8 cellular contexts compared by ENCODE assay signal in genomic region chr20:46084805-46085792, GRCh38. TPM values are rescaled to one million over a fixed set of nuclear protein-coding genes. Genes with fewer than 3 reads are reported as not detected.
DNase-seq lines count a peak whose midpoint lies in the region; ATAC-seq lines count a peak whose summit lies in the region.

No MANE protein-coding gene starts in this region.

- H3K4me3 Mint-ChIP-seq in naive thymus-derived CD8-positive, alpha-beta T cell = peak overlapping the region in 7 of 10 donors; percentile 1 to 39 (median 12)

- no peaks in the 10 kb centered on the region for H3K27me3 Mint-ChIP-seq in naive thymus-derived CD8-positive, alpha-beta T cell

- peaks cover 0 to 16% (median 0%) of the 10 kb centered on the region in 3 donors for H3K36me3 Mint-ChIP-seq in naive thymus-derived CD8-positive, alpha-beta T cell

- H3K27ac Mint-ChIP-seq in naive thymus-derived CD8-positive, alpha-beta T cell = peak overlapping the region in 1 of 10 donors; percentile 22

- H3K9me3 Mint-ChIP-seq in naive thymus-derived CD8-positive, alpha-beta T cell = no peaks in the 10 kb centered on the region

- POLR2A ChIA-PET in naive thymus-derived CD8-positive, alpha-beta T cell (lab: Charles Lee) = no interaction called here

- H3K4me1 Mint-ChIP-seq in naive thymus-derived CD8-positive, alpha-beta T cell = peaks cover 38 to 93% (median 76%) of the 10 kb centered on the region in 4 donors

- DNase-seq in DMS153 treated with DMSO at 0.1 percent for 48 hours (lab: John Stamatoyannopoulos, UW; ENCODE audit: unreplicated experiment) (peak; percentile 60), NCI-H1105 treated with DMSO at 0.1 percent for 48 hours (lab: John Stamatoyannopoulos, UW) (peak; percentile 67), astrocyte of the hippocampus (ENCODE audit: low read depth, low spot score) (peak; percentile 19), NK-92 (lab: John Stamatoyannopoulos, UW; ENCODE audit: unreplicated experiment) (no peak), SIG-M5 treated with dmso at 0.1 percent for 504 hours (lab: John Stamatoyannopoulos, UW; ENCODE audit: unreplicated experiment) (no peak), left ventricle myocardium superior (no peak)
- no peak for DNase-seq in naive thymus-derived CD8-positive, alpha-beta T cell

- intact Hi-C loops in left ventricle myocardium superior (cut with micrococcal nuclease) = no loop called here

- no peak for ATAC-seq in naive thymus-derived CD8-positive, alpha-beta T cell
- no peak for ATAC-seq in GM19351 (IDR thresholded peaks at IDR 0.05; ENCODE audit: unreplicated experiment)
- ATAC-seq in left ventricle myocardium superior = no peak

RNA-seq across cellular contexts. Expression of gene NCOA5, which starts 4.7 kb away (rescaled TPM):
- total RNA-seq in naive thymus-derived CD8-positive, alpha-beta T cell = 10 to 100 TPM; 42.2 to 43.9 TPM
- 10 to 100 TPM; 13.0 to 36.0 (median 18.4) TPM for polyA plus RNA-seq in naive thymus-derived CD8-positive, alpha-beta T cell
- 19.4 TPM for total RNA-seq in left ventricle myocardium superior

RNA-seq across cellular contexts. Expression of gene CD40, which starts 33.0 kb away (rescaled TPM):
- total RNA-seq in naive thymus-derived CD8-positive, alpha-beta T cell = 10 to 100 TPM; 10.1 to 11.8 TPM
- polyA plus RNA-seq in naive thymus-derived CD8-positive, alpha-beta T cell = 1 to 10 TPM; 2.0 to 4.3 (median 3.1) TPM
- 6.7 TPM for total RNA-seq in left ventricle myocardium superior

RNA-seq across cellular contexts. Expression of gene SLC12A5, which starts 56.1 kb away (rescaled TPM):
- total RNA-seq in naive thymus-derived CD8-positive, alpha-beta T cell = 1 to 10 TPM; 1.0 to 1.5 TPM
- under 1 TPM in 1 of 3 donors, not detected in 2; 0.83 TPM for polyA plus RNA-seq in naive thymus-derived CD8-positive, alpha-beta T cell
- 1.3 TPM for total RNA-seq in left ventricle myocardium superior

Comparison
In these comparisons a context has a peak if more than half of its experiments do, and no peak if none do; other contexts are left out.
1. DNase-seq: peak in DMS153 treated with DMSO at 0.1 percent for 48 hours (single experiment), NCI-H1105 treated with DMSO at 0.1 percent for 48 hours (single experiment) and astrocyte of the hippocampus (single experiment); none in naive thymus-derived CD8-positive, alpha-beta T cell (0 of 10), NK-92 (single experiment), SIG-M5 treated with dmso at 0.1 percent for 504 hours (single experiment) and left ventricle myocardium superior (single experiment).